In the genomic region with DNA sequence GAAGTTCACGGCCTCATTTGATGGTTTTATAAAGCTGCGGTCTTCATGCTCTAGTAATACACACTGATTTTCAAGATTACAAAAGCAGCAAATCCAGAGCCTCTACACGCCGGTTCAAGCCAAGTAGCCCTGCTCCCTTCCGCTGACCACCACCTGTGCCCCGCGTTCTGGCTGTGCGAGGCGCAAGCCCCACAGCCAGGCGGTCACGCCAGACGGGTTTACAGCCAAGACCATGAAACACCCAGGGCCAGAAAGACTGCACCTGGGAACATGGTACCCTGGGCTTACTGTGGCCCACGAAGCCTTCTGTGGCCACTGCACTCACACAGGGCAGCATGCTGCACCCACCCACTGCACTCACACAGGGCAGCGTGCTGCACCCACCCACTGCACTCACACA, we compare ENCODE assay signal across 1 cellular context.
TF ChIP-seq lines count a peak whose summit lies in the region.

No MANE protein-coding gene starts in this region.

TF ChIP-seq in H1, 55 proteins besides CTCF, POLR2A, EP300 and RAD21:
- TF ChIP-seq CBX8 (IDR thresholded peaks at IDR 0.05; ENCODE audit: borderline replicate concordance, low read depth, low read length) (no peak), CTBP2 (IDR thresholded peaks at IDR 0.05; ENCODE audit: borderline replicate concordance, insufficient read depth, insufficient read length, low read length) (no peak), SIRT6 (IDR thresholded peaks at IDR 0.05; ENCODE audit: low read length) (no peak), ASH2L (IDR thresholded peaks at IDR 0.05; ENCODE audit: low read length) (no peak), NANOG (IDR thresholded peaks at IDR 0.05; ENCODE audit: insufficient read depth, low read depth, low read length, poor library complexity, severe bottlenecking) (no peak), SIX5 (IDR thresholded peaks at IDR 0.05; ENCODE audit: low read depth, low read length) (no peak), TCF12 (IDR thresholded peaks at IDR 0.05; ENCODE audit: low read depth, low read length) (no peak), KDM1A (IDR thresholded peaks at IDR 0.05; ENCODE audit: borderline replicate concordance, low read length) (no peak), SP1 (IDR thresholded peaks at IDR 0.05; ENCODE audit: low read depth, low read length) (no peak), PHF8 (conservative IDR thresholded peaks at IDR 0.05; ENCODE audit: low read depth, low read length) (no peak), CREB1 (IDR thresholded peaks at IDR 0.05) (no peak), EGR1 (IDR thresholded peaks at IDR 0.05; ENCODE audit: borderline replicate concordance, low read depth, low read length) (no peak), FOSL1 (IDR thresholded peaks at IDR 0.05; ENCODE audit: insufficient read depth, low read depth, low read length) (no peak), EZH2 (IDR thresholded peaks at IDR 0.05; ENCODE audit: low read depth, low read length, severe bottlenecking) (no peak), GTF2F1 (IDR thresholded peaks at IDR 0.05; ENCODE audit: borderline replicate concordance, low read depth, low read length) (no peak), SIN3A (conservative IDR thresholded peaks at IDR 0.05 in 1 of 2, IDR thresholded peaks at IDR 0.05 in 1 of 2; ENCODE audit: low read depth in 1 of 2, low read length in 2 of 2) (no peak)
- TF ChIP-seq, protein P1, sequence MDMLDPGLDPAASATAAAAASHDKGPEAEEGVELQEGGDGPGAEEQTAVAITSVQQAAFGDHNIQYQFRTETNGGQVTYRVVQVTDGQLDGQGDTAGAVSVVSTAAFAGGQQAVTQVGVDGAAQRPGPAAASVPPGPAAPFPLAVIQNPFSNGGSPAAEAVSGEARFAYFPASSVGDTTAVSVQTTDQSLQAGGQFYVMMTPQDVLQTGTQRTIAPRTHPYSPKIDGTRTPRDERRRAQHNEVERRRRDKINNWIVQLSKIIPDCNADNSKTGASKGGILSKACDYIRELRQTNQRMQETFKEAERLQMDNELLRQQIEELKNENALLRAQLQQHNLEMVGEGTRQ (IDR thresholded peaks at IDR 0.05; ENCODE audit: low read length), result no peak
- TF ChIP-seq, protein P2, sequence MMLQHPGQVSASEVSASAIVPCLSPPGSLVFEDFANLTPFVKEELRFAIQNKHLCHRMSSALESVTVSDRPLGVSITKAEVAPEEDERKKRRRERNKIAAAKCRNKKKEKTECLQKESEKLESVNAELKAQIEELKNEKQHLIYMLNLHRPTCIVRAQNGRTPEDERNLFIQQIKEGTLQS (IDR thresholded peaks at IDR 0.05; ENCODE audit: insufficient read depth, low read depth, low read length), result no peak
